ENCODE assay signal across 8 cellular contexts in genomic region chr1:45012639-45013278, GRCh38. TPM values are rescaled to one million over a fixed set of nuclear protein-coding genes. Genes with fewer than 3 reads are reported as not detected.
A peak's percentile ranks its signal among the peaks of the same experiment; 100 is the strongest.
DNase-seq lines count a peak whose midpoint lies in the region; ATAC-seq and TF ChIP-seq lines count a peak whose summit lies in the region.

No MANE protein-coding gene starts in this region.

- H3K4me1 Mint-ChIP-seq in activated naive CD4-positive, alpha-beta T cell treated with anti-CD3 and anti-CD28 coated beads, Interleukin-2, amount 50 U/mL, for 24 hours = peaks cover 52% of the 10 kb centered on the region

- no peaks in the 10 kb centered on the region for H3K27me3 Mint-ChIP-seq in activated naive CD4-positive, alpha-beta T cell treated with anti-CD3 and anti-CD28 coated beads, Interleukin-2, amount 50 U/mL, for 24 hours

- peak overlapping the region; percentile 89 for H3K9ac ChIP-seq in OCI-LY1 (ENCODE audit: low read length)

- H3F3A ChIP-seq in OCI-LY1 (ENCODE audit: insufficient read depth, low read length) = no peaks in the 10 kb centered on the region

- peak overlapping the region; percentile 94 for H3K4me3 ChIP-seq in OCI-LY1 (ENCODE audit: low read depth, low read length, poor library complexity, severe bottlenecking)
- peak overlapping the region; percentile 76 to 99 for H3K4me3 ChIP-seq in vagina

- peaks cover 14% of the 10 kb centered on the region for H3K36me3 Mint-ChIP-seq in activated naive CD4-positive, alpha-beta T cell treated with anti-CD3 and anti-CD28 coated beads, Interleukin-2, amount 50 U/mL, for 24 hours

- H3K9me3 Mint-ChIP-seq in activated naive CD4-positive, alpha-beta T cell treated with anti-CD3 and anti-CD28 coated beads, Interleukin-2, amount 50 U/mL, for 24 hours = no peaks in the 10 kb centered on the region

- H3K27ac Mint-ChIP-seq in activated naive CD4-positive, alpha-beta T cell treated with anti-CD3 and anti-CD28 coated beads, Interleukin-2, amount 50 U/mL, for 24 hours = peak overlapping the region; percentile 87

- intact Hi-C loops in head of caudate nucleus (cut with DNase I) (loop anchor here (2.0 to 10.0 kb wide), 3 partner anchors 192 to 480 kb away; partner anchors contain the start of genes TESK2 and ZSWIM5), vagina (cut with DNase I) (loop anchor here (2.0 to 10.0 kb wide), 3 partner anchors 290 to 552 kb away; partner anchors contain the start of gene TESK2)

- H3K27me3 ChIP-seq in OCI-LY1 (ENCODE audit: insufficient read depth, low read length) = no peaks in the 10 kb centered on the region
- no peaks in the 10 kb centered on the region for H3K27me3 ChIP-seq in vagina

- DNase-seq in AG08395 (ENCODE audit: low spot score) (peak; percentile 77), GM20000 (ENCODE audit: low spot score) (peak; percentile 38), head of caudate nucleus (peak; percentile 38 to 89 (median 69)), occipital lobe (lab: John Stamatoyannopoulos, UW) (peak; percentile 54), vagina (ENCODE audit: extremely low spot score in 2 of 2) (no peak)

- H3K9me3 ChIP-seq in OCI-LY1 (ENCODE audit: low read length) (no peaks in the 10 kb centered on the region), vagina (no peaks in the 10 kb centered on the region)

- H4K20me1 ChIP-seq in OCI-LY1 (ENCODE audit: insufficient read depth, low read length) = no peaks in the 10 kb centered on the region

- H3K27ac ChIP-seq in OCI-LY1 (ENCODE audit: low read depth, low read length, poor library complexity, severe bottlenecking) (no peak overlapping the region), vagina (peak overlapping the region; percentile 73)

- peak overlapping the region; percentile 98 for H3K4me2 ChIP-seq in OCI-LY1 (ENCODE audit: low read length)

- H3K4me3 Mint-ChIP-seq in activated naive CD4-positive, alpha-beta T cell treated with anti-CD3 and anti-CD28 coated beads, Interleukin-2, amount 50 U/mL, for 24 hours = peak overlapping the region; percentile 86

- TF ChIP-seq CTCF in GM20000 (IDR thresholded peaks at IDR 0.05; ENCODE audit: extremely low read depth, missing control alignments) (no peak), OCI-LY1 (IDR thresholded peaks at IDR 0.05; ENCODE audit: low read length) (no peak), vagina (IDR thresholded peaks at IDR 0.05) (no peak)

- H3K79me2 ChIP-seq in OCI-LY1 (ENCODE audit: insufficient read depth, low read length) = no peaks in the 10 kb centered on the region

- H2AFZ ChIP-seq in OCI-LY1 (ENCODE audit: low read length) = 0 out of 2 replicates have a peak overlapping the region, but pooled peaks have one; percentile 35

- no peaks in the 10 kb centered on the region for H3K9me2 ChIP-seq in OCI-LY1 (ENCODE audit: low read depth, low read length)

- peaks cover 16% of the 10 kb centered on the region; the same call in 1 of the 2 replicates for H3K36me3 ChIP-seq in OCI-LY1 (ENCODE audit: insufficient read depth, low read length)
- peaks cover 0 to 18% of the 10 kb centered on the region in 2 donors for H3K36me3 ChIP-seq in vagina

- H3K4me1 ChIP-seq in OCI-LY1 (ENCODE audit: insufficient read depth, low read length, severe bottlenecking) (peaks cover 27% of the 10 kb centered on the region), vagina (peaks cover 46% of the 10 kb centered on the region)

- TF ChIP-seq POLR2A in vagina (IDR thresholded peaks at IDR 0.05) = no peak

- no peak for ATAC-seq in GM18519 (IDR thresholded peaks at IDR 0.05; ENCODE audit: low FRiP score, unreplicated experiment)

RNA-seq across cellular contexts. Expression of gene UROD, which starts 0.7 kb away (rescaled TPM):
- total RNA-seq in occipital lobe (61.8 TPM), vagina (65.6 TPM)

RNA-seq across cellular contexts. Expression of gene HECTD3, which starts 1.6 kb away (rescaled TPM):
- total RNA-seq in occipital lobe = 17.6 TPM
- 29.7 TPM for total RNA-seq in vagina

RNA-seq across cellular contexts. Expression of gene EIF2B3, which starts 26.4 kb away (rescaled TPM):
- total RNA-seq in occipital lobe = 33.1 TPM
- 25.0 TPM for total RNA-seq in vagina

Comparison
In these comparisons a context has a peak if more than half of its experiments do, and no peak if none do; other contexts are left out.
1. DNase-seq: peak in AG08395 (single experiment), GM20000 (single experiment), head of caudate nucleus (42 of 42) and occipital lobe (single experiment); none in vagina (0 of 2).